In genomic region chr15:33154366-33155166, GRCh38 we compare ENCODE assay signal across 1 cellular context.
TF ChIP-seq lines count a peak whose summit lies in the region.

No MANE protein-coding gene starts in this region.

TF ChIP-seq in GM23338, 12 proteins besides CTCF, POLR2A, EP300 and RAD21 (continued from another document):
- TF ChIP-seq ZNF462 (CRISPR knock-in tag; IDR thresholded peaks at IDR 0.05) (no peak), ZNF331 (CRISPR knock-in tag; IDR thresholded peaks at IDR 0.05; ENCODE audit: low read depth) (no peak), POLR2AphosphoS5 (IDR thresholded peaks at IDR 0.05; ENCODE audit: low read depth) (no peak), EZH2 (IDR thresholded peaks at IDR 0.05; ENCODE audit: low read depth, unreplicated experiment) (no peak), STAT1 (IDR thresholded peaks at IDR 0.05; ENCODE audit: unreplicated experiment) (no peak), ZNF114 (CRISPR knock-in tag; IDR thresholded peaks at IDR 0.05) (no peak), EZH2phosphoT487 (IDR thresholded peaks at IDR 0.05; ENCODE audit: unreplicated experiment) (no peak), REST (IDR thresholded peaks at IDR 0.05; ENCODE audit: unreplicated experiment) (no peak), JUNB (IDR thresholded peaks at IDR 0.05; ENCODE audit: unreplicated experiment) (no peak)
